ENCODE assay signal across 6 cellular contexts in the genomic region with DNA sequence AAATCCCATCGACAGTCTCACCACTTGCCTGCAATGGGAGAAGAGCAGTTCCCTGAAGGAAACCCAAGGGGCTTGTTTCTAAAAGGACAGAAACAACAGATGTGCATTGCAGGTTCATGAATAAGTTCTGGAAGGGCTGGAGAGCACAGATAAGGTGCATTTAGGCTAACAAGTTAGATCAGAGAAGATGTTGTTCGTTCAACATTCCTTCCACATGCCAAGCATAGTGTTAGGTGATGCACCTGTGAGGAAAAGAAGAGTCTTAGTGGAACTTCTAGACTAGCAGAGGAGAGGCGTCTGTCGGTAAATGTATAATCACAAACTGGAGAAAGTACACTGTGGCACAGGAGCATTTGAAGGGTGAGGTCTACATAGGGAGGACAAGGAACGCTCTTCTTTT.
"Had no signal": no experiment of that assay in that cellular context is flagged by ENCODE, and none has a peak within 500 bp of the region (broad histone marks: within the 10 kb centered on the region; RNA-seq: fewer than 3 reads in every experiment).

No MANE protein-coding gene starts in this region.

- H3K27ac Mint-ChIP-seq: IgD-negative memory B cell had no signal

- DNase-seq: IMR-90 had no signal

- H3K4me3 Mint-ChIP-seq: IgD-negative memory B cell had no signal

- H3K27me3 Mint-ChIP-seq: IgD-negative memory B cell had no signal

- H3K4me1 Mint-ChIP-seq: IgD-negative memory B cell had no signal

- H3K4me3 ChIP-seq: K562 had no signal

- H3K27ac ChIP-seq: HL-60 had no signal

- FAIRE-seq: HepG2, HTR-8/SVneo, K562 had no signal
